ENCODE assay signal across 1 cellular context in genomic region chr11:57299150-57299737, GRCh38.
TF ChIP-seq lines count a peak whose summit lies in the region.

No MANE protein-coding gene starts in this region.

TF ChIP-seq in HepG2, 621 proteins besides CTCF, POLR2A, EP300 and RAD21:
- TF ChIP-seq ZNF383 (CRISPR knock-in tag; IDR thresholded peaks at IDR 0.05; ENCODE audit: borderline replicate concordance) = peak; percentile 99
- no peak for TF ChIP-seq ZNF83 (CRISPR knock-in tag; IDR thresholded peaks at IDR 0.05; ENCODE audit: borderline replicate concordance)
- TF ChIP-seq NFE2 (CRISPR knock-in tag; IDR thresholded peaks at IDR 0.05) = no peak
- no peak for TF ChIP-seq IRF1 (CRISPR knock-in tag; IDR thresholded peaks at IDR 0.05; ENCODE audit: low read depth)
TF ChIP-seq in HepG2: peak in this region for 1.
